ENCODE assay signal across 33 cellular contexts in genomic region chr15:58399737-58400136, GRCh38. TPM values are rescaled to one million over a fixed set of nuclear protein-coding genes. Genes with fewer than 3 reads are reported as not detected.
"Had no signal": no experiment of that assay in that cellular context is flagged by ENCODE, and none has a peak within 500 bp of the region (broad histone marks: within the 10 kb centered on the region; RNA-seq: fewer than 3 reads in every experiment).

No MANE protein-coding gene starts in this region.

- DNase-seq: activated CD4-positive, alpha-beta memory T cell treated with anti-CD3 and anti-CD28 coated beads, Interleukin-2, amount 10 ng/mL, durations not matched to agents 7 days and 5 days; activated CD4-positive, alpha-beta T cell treated with anti-CD3 and anti-CD28 coated beads for 1 hour; activated CD4-positive, alpha-beta T cell treated with anti-CD3 and anti-CD28 coated beads for 4 hours; activated CD4-positive, alpha-beta T cell treated with anti-CD3 and anti-CD28 coated beads, Interleukin-2, amount 10 ng/mL, durations not matched to agents 7 days and 5 days; activated CD4-positive, alpha-beta T cell treated with anti-CD3 and anti-CD28 coated beads, Interleukin-2, amount 50 U/mL, for 4 hours; activated CD8-positive, alpha-beta memory T cell treated with anti-CD3 and anti-CD28 coated beads, Interleukin-2, amount 50 U/mL, for 48 hours; activated gamma-delta T cell; activated naive CD4-positive, alpha-beta T cell; activated naive CD4-positive, alpha-beta T cell treated with anti-CD3 and anti-CD28 coated beads, Interleukin-2, amount 10 ng/mL, durations not matched to agents 7 days and 5 days; activated naive CD8-positive, alpha-beta T cell treated with anti-CD3 and anti-CD28 coated beads, Interleukin-2, amount 10 ng/mL, durations not matched to agents 7 days and 5 days; activated T-cell treated with anti-CD3 and anti-CD28 coated beads for 4 hours; activated T-cell treated with anti-CD3 and anti-CD28 coated beads, Interleukin-2, amount 50 U/mL, for 24 hours; activated T-cell treated with anti-CD3 and anti-CD28 coated beads, Interleukin-2, amount 50 U/mL, for 72 hours; amniotic stem cell; anterior cingulate cortex; brain microvascular endothelial cell; dorsolateral prefrontal cortex; effector memory CD4-positive, alpha-beta T cell; endodermal cell; foreskin keratinocyte; gastrocnemius medialis; glutamatergic neuron; heart left ventricle; hypothalamus; T-helper 17 cell; T1000 had no signal

- FAIRE-seq: astrocyte, bronchial epithelial cell had no signal

- H3K9me3 ChIP-seq: esophagus muscularis mucosa, gastrocnemius medialis, heart left ventricle had no signal

- H3K4me1 ChIP-seq: esophagus muscularis mucosa, gastrocnemius medialis had no signal

- H3K27ac ChIP-seq: brain microvascular endothelial cell, coronary artery, esophagus muscularis mucosa, foreskin keratinocyte, gastrocnemius medialis, heart left ventricle had no signal

- H3K36me3 ChIP-seq: brain microvascular endothelial cell, esophagus muscularis mucosa, gastrocnemius medialis, heart left ventricle had no signal

- ATAC-seq: activated naive CD4-positive, alpha-beta T cell treated with anti-CD3 and anti-CD28 coated beads, Interleukin-2, amount 50 U/mL, for 72 hours; activated T-cell treated with anti-CD3 and anti-CD28 coated beads, Interleukin-2, amount 50 U/mL, for 72 hours; foreskin keratinocyte; gastrocnemius medialis; heart left ventricle; T-helper 17 cell; WTC11 had no signal

- H3K27me3 ChIP-seq: brain microvascular endothelial cell, dorsolateral prefrontal cortex, esophagus muscularis mucosa, foreskin keratinocyte, gastrocnemius medialis, heart left ventricle had no signal

- H3K4me3 ChIP-seq: coronary artery, dorsolateral prefrontal cortex, esophagus muscularis mucosa, gastrocnemius medialis, heart left ventricle had no signal

RNA-seq across cellular contexts. Expression of gene LIPC, which starts 32.1 kb away (rescaled TPM):
- total RNA-seq: astrocyte, cerebellum, endodermal cell, foreskin keratinocyte, WTC11 had no signal
- polyA plus RNA-seq: foreskin keratinocyte had no signal
